25 cellular contexts compared by ENCODE assay signal in the genomic region with DNA sequence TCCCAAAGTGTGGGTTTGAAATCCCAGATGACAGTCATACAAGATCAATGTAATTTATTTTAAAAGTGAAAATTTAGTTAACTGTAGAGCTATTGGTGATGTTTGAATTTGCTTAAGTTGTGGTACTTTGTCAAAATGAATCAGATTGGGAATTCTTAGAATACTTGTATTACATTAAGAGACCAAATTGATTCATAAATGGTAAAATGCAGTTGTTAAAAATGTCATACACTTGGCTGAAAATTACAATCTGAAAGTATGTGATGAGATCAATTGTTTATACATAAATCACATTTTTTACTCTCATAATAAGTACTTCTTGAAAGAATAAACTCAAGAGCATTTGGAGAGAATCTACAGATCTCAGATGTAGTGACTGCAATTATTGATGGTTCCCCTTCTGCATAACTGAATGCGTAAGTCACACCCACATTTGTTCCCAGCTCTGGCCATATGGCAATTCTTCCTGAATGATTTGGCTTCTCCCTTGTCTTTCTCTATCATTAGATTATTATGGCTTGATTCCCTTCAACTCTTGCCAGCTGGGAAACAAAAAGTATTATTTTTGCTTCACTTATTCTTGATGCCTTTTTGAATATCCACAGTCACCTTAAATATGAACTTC.
DNase-seq lines count a peak whose midpoint lies in the region; ATAC-seq and TF ChIP-seq lines count a peak whose summit lies in the region.
"Had no signal": no experiment of that assay in that cellular context is flagged by ENCODE, and none has a peak within 500 bp of the region (broad histone marks: within the 10 kb centered on the region; RNA-seq: fewer than 3 reads in every experiment).

No MANE protein-coding gene starts in this region.

- TF ChIP-seq CTCF in type B pancreatic cell (conservative IDR thresholded peaks at IDR 0.05): no peak

- H3K4me1 Mint-ChIP-seq in type B pancreatic cell (ENCODE audit: unreplicated experiment): no peaks in the 10 kb centered on the region
- H3K4me1 Mint-ChIP-seq: CD4-positive, CD25-positive, alpha-beta regulatory T cell; naive B cell had no signal

- H3K4me3 Mint-ChIP-seq in type B pancreatic cell: no peak overlapping the region
- H3K4me3 Mint-ChIP-seq: activated naive CD4-positive, alpha-beta T cell treated with anti-CD3 and anti-CD28 coated beads for 36 hours; CD4-positive, CD25-positive, alpha-beta regulatory T cell; naive B cell; T-helper 1 cell treated with Interleukin-12 subunit alpha and Interleukin-12 subunit beta and Interleukin-4 antibody, amounts not matched to agents 30 μg/mL and 1 μg/mL, for 36 hours had no signal

- H3K9me3 ChIP-seq in MG63 (no peaks in the 10 kb centered on the region), adipocyte (ENCODE audit: control insufficient read depth, low read length) (no peaks in the 10 kb centered on the region)
- H3K9me3 ChIP-seq: SJSA1, vagina had no signal

- DNase-seq in MG63: peak; percentile 59
- DNase-seq in adipocyte (ENCODE audit: low read depth): peak; percentile 63
- DNase-seq in fibroblast of gingiva (ENCODE audit: low read depth): peak; percentile 68
- DNase-seq in retina: peak; percentile 9
- no peak for DNase-seq in type B pancreatic cell (ENCODE audit: extremely low spot score, unreplicated experiment)
- no peak for DNase-seq in globus pallidus (ENCODE audit: low spot score)
- DNase-seq: activated naive CD4-positive, alpha-beta T cell treated with anti-CD3 and anti-CD28 coated beads for 36 hours; activated T-cell treated with anti-CD3 and anti-CD28 coated beads, Interleukin-2, amount 50 U/mL, for 48 hours; CD4-positive, CD25-positive, alpha-beta regulatory T cell; central memory CD4-positive, alpha-beta T cell; foreskin keratinocyte; mesendoderm; naive B cell; NCI-H1092 treated with DMSO at 0.1 percent for 48 hours; NCI-H2081; NCI-H526; occipital lobe; stimulated activated CD4-positive, alpha-beta T cell treated with anti-CD3 and anti-CD28 coated beads, Interleukin-4, amount 100 ng/mL, for 1 hour; stimulated activated naive CD4-positive, alpha-beta T cell had no signal

- H3K4me1 ChIP-seq in adipocyte (ENCODE audit: control insufficient read depth, insufficient read depth, low read length): no peaks in the 10 kb centered on the region
- H3K4me1 ChIP-seq: foreskin keratinocyte, SJSA1, vagina had no signal

- H3K4me3 ChIP-seq in MG63 (no peak overlapping the region), adipocyte (ENCODE audit: low read length) (no peak overlapping the region)
- H3K4me3 ChIP-seq: hepatocyte, SJSA1, vagina had no signal

- no peaks in the 10 kb centered on the region for H3K27me3 ChIP-seq in MG63
- no peaks in the 10 kb centered on the region for H3K27me3 ChIP-seq in adipocyte (replicated peaks; ENCODE audit: control insufficient read depth, insufficient read depth, low read length)
- H3K27me3 ChIP-seq: foreskin keratinocyte, hepatocyte, SJSA1, vagina had no signal

- H3K9ac ChIP-seq in adipocyte (ENCODE audit: low read length): no peak overlapping the region

- no peak for ATAC-seq in GM19035 (IDR thresholded peaks at IDR 0.05; ENCODE audit: unreplicated experiment)
- ATAC-seq: foreskin keratinocyte, left lobe of liver had no signal

- H3K9me3 Mint-ChIP-seq in type B pancreatic cell: no peaks in the 10 kb centered on the region
- H3K9me3 Mint-ChIP-seq: activated naive CD4-positive, alpha-beta T cell treated with anti-CD3 and anti-CD28 coated beads for 36 hours; T-helper 1 cell treated with Interleukin-12 subunit alpha and Interleukin-12 subunit beta and Interleukin-4 antibody, amounts not matched to agents 30 μg/mL and 1 μg/mL, for 36 hours had no signal

- H3K27ac Mint-ChIP-seq in type B pancreatic cell: no peak overlapping the region
- H3K27ac Mint-ChIP-seq: activated naive CD4-positive, alpha-beta T cell treated with anti-CD3 and anti-CD28 coated beads for 36 hours; CD4-positive, CD25-positive, alpha-beta regulatory T cell; naive B cell; T-helper 1 cell treated with Interleukin-12 subunit alpha and Interleukin-12 subunit beta and Interleukin-4 antibody, amounts not matched to agents 30 μg/mL and 1 μg/mL, for 36 hours had no signal

- H3K36me3 ChIP-seq in MG63: no peaks in the 10 kb centered on the region
- H3K36me3 ChIP-seq in adipocyte (ENCODE audit: control insufficient read depth, insufficient read depth, low read length, severe bottlenecking): no peaks in the 10 kb centered on the region
- H3K36me3 ChIP-seq: SJSA1, vagina had no signal

- H3K27me3 Mint-ChIP-seq in type B pancreatic cell: no peaks in the 10 kb centered on the region
- H3K27me3 Mint-ChIP-seq: CD4-positive, CD25-positive, alpha-beta regulatory T cell; naive B cell had no signal

- H3K36me3 Mint-ChIP-seq in type B pancreatic cell: no peaks in the 10 kb centered on the region
- H3K36me3 Mint-ChIP-seq: CD4-positive, CD25-positive, alpha-beta regulatory T cell; naive B cell had no signal

Comparison
In these comparisons a context has a peak if more than half of its experiments do, and no peak if none do; other contexts are left out.
1. DNase-seq: peak in MG63 (single experiment), adipocyte (single experiment), fibroblast of gingiva (single experiment) and retina (single experiment); none in type B pancreatic cell (single experiment) and globus pallidus (single experiment).